Comparison of ENCODE assay signal across 17 cellular contexts in the genomic region with DNA sequence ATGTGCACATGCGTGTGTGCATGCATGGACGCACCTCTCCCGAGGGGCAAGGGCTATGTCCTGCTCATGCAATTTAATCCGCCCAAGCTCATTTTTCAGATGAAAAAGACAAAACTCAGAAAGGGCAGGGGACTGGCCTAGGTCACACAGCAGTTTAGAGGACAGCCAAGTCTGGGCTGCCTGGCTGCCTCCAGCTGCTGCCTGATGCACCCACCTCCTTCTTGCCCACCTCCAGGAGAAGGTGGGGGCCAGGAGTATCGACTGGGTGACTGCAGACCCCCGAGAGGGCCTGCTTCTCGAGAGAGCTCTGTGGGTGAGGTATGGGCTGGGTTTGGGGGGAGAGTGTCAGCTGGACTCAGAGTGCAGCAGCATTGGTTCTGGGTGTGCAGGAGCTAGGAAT.
DNase-seq lines count a peak whose midpoint lies in the region; ATAC-seq, FAIRE-seq and TF ChIP-seq lines count a peak whose summit lies in the region.
"Had no signal": no experiment of that assay in that cellular context is flagged by ENCODE, and none has a peak within 500 bp of the region (broad histone marks: within the 10 kb centered on the region; RNA-seq: fewer than 3 reads in every experiment).

No MANE protein-coding gene starts in this region.

- no peak for TF ChIP-seq POLR2A in sigmoid colon (IDR thresholded peaks at IDR 0.05)

- no peak for FAIRE-seq in kidney (lab: Jason Lieb, UNC)

- peak overlapping the region; percentile 98 for H3K4me2 ChIP-seq in BLaER1
- H3K4me2 ChIP-seq in neuronal stem cell (ENCODE audit: insufficient read depth, low read length, poor library complexity, severe bottlenecking): no peak overlapping the region
- H3K4me2 ChIP-seq: GM23338 had no signal

- no peak for TF ChIP-seq EP300 in sigmoid colon (IDR thresholded peaks at IDR 0.05)

- peak overlapping the region; percentile 30 for H3K27ac Mint-ChIP-seq in activated T-helper 17 cell treated with anti-CD3 and anti-CD28 coated beads, Interleukin-2, amount 50 U/mL, for 72 hours
- H3K27ac Mint-ChIP-seq in stimulated activated naive CD8-positive, alpha-beta T cell treated with anti-CD3 and anti-CD28 coated beads, Interleukin-15, amount 100 ng/mL, for 72 hours: no peak overlapping the region
- H3K27ac Mint-ChIP-seq: activated T-cell treated with anti-CD3 and anti-CD28 coated beads, Interleukin-2, amount 50 U/mL, for 24 hours had no signal

- H4K8ac ChIP-seq in neuronal stem cell (ENCODE audit: low read depth, low read length): no peak overlapping the region

- intact Hi-C loops in kidney (cut with DNase I) (no loop called here), sigmoid colon (cut with DNase I) (loop anchor here (10.0 kb wide), 2 partner anchors 407 to 617 kb away; no protein-coding TSS in a partner anchor)

- no peaks in the 10 kb centered on the region for H3K27me3 Mint-ChIP-seq in activated T-helper 17 cell treated with anti-CD3 and anti-CD28 coated beads, Interleukin-2, amount 50 U/mL, for 72 hours
- no peaks in the 10 kb centered on the region for H3K27me3 Mint-ChIP-seq in stimulated activated naive CD8-positive, alpha-beta T cell treated with anti-CD3 and anti-CD28 coated beads, Interleukin-15, amount 100 ng/mL, for 72 hours
- H3K27me3 Mint-ChIP-seq: activated T-cell treated with anti-CD3 and anti-CD28 coated beads, Interleukin-2, amount 50 U/mL, for 24 hours had no signal

- no peak overlapping the region for H3K4ac ChIP-seq in neuronal stem cell (ENCODE audit: low read length)

- H2BK120ac ChIP-seq in neuronal stem cell (ENCODE audit: low read depth, low read length): no peak overlapping the region

- H2BK15ac ChIP-seq in neuronal stem cell (ENCODE audit: low read length): no peak overlapping the region

- no peak overlapping the region for H3K23ac ChIP-seq in neuronal stem cell (ENCODE audit: low read depth, low read length, poor library complexity)

- H2AFZ ChIP-seq in neuronal stem cell (ENCODE audit: low read length): no peak overlapping the region
- H2AFZ ChIP-seq: GM23338 had no signal

- no peak overlapping the region for H3K18ac ChIP-seq in neuronal stem cell (ENCODE audit: low read length)

- no peaks in the 10 kb centered on the region for H3K9me3 Mint-ChIP-seq in activated T-helper 17 cell treated with anti-CD3 and anti-CD28 coated beads, Interleukin-2, amount 50 U/mL, for 72 hours
- no peaks in the 10 kb centered on the region for H3K9me3 Mint-ChIP-seq in stimulated activated naive CD8-positive, alpha-beta T cell treated with anti-CD3 and anti-CD28 coated beads, Interleukin-15, amount 100 ng/mL, for 72 hours
- H3K9me3 Mint-ChIP-seq: activated T-cell treated with anti-CD3 and anti-CD28 coated beads, Interleukin-2, amount 50 U/mL, for 24 hours; GM23338 had no signal

- H3K27ac ChIP-seq in BLaER1: no peak overlapping the region
- peak overlapping the region; percentile 78 to 95 for H3K27ac ChIP-seq in kidney (ENCODE audit: low read depth in 2 of 2, low read length in 2 of 2)
- peak overlapping the region; percentile 66 to 82 (median 73) for H3K27ac ChIP-seq in sigmoid colon
- no peak overlapping the region for H3K27ac ChIP-seq in neuronal stem cell (replicated peaks; ENCODE audit: low read length)

- H4K20me1 ChIP-seq in BLaER1: peaks cover 100% of the 10 kb centered on the region

- no peak overlapping the region for H3K9ac ChIP-seq in BLaER1
- peak overlapping the region in 1 of 2 donors; percentile 70 for H3K9ac ChIP-seq in kidney (ENCODE audit: low read length in 2 of 2)
- no peak overlapping the region for H3K9ac ChIP-seq in neuronal stem cell (ENCODE audit: low read depth, low read length, poor library complexity)

- no peak overlapping the region for H2BK5ac ChIP-seq in neuronal stem cell (ENCODE audit: low read length)

- DNase-seq in kidney (peak; percentile 58), sigmoid colon (no peak), ecto neural progenitor cell (ENCODE audit: low spot score) (no peak), neuronal stem cell (ENCODE audit: low spot score) (no peak)
- DNase-seq in effector CD4-positive, alpha-beta T cell: no peak
- DNase-seq in stimulated activated naive CD8-positive, alpha-beta T cell treated with anti-CD3 and anti-CD28 coated beads, Interleukin-15, amount 100 ng/mL, for 72 hours: no peak
- DNase-seq: activated CD4-positive, alpha-beta T cell treated with anti-CD3 and anti-CD28 coated beads, Interleukin-2, amount 50 U/mL, for 1 hour; activated T-cell treated with anti-CD3 and anti-CD28 coated beads, Interleukin-2, amount 50 U/mL, for 24 hours; head of caudate nucleus; NCI-H1930; NCI-H524 treated with DMSO at 0.1 percent for 48 hours; retina; stimulated activated CD4-positive, alpha-beta T cell treated with anti-CD3 and anti-CD28 coated beads, Interleukin-2, amount 100 ng/mL, for 24 hours; tibial artery had no signal

- H3K4me1 ChIP-seq in BLaER1 (peaks cover 100% of the 10 kb centered on the region), kidney (ENCODE audit: control insufficient read depth in 1 of 2, insufficient read depth in 1 of 2, low read depth in 1 of 2, low read length in 2 of 2) (peaks cover 86 to 98% of the 10 kb centered on the region in 2 donors), sigmoid colon (peaks cover 0 to 100% (median 100%) of the 10 kb centered on the region in 4 donors), neuronal stem cell (ENCODE audit: control insufficient read depth in 2 of 2, insufficient read depth in 1 of 2, low read depth in 1 of 2, low read length in 2 of 2) (peaks cover 65 to 86% of the 10 kb centered on the region in 2 donors)

- H3K14ac ChIP-seq in neuronal stem cell (ENCODE audit: low read length): no peak overlapping the region

- no peak for ATAC-seq in activated T-helper 17 cell treated with anti-CD3 and anti-CD28 coated beads, Interleukin-2, amount 50 U/mL, for 72 hours (replicated peaks)
- ATAC-seq in stimulated activated naive CD8-positive, alpha-beta T cell treated with anti-CD3 and anti-CD28 coated beads, Interleukin-15, amount 100 ng/mL, for 72 hours: no peak
- ATAC-seq: GM23338 had no signal

- H3K9me3 ChIP-seq in BLaER1: no peaks in the 10 kb centered on the region
- H3K9me3 ChIP-seq in kidney (ENCODE audit: control insufficient read depth in 1 of 2, low read length in 2 of 2): no peaks in the 10 kb centered on the region
- H3K9me3 ChIP-seq in sigmoid colon: no peaks in the 10 kb centered on the region
- no peaks in the 10 kb centered on the region for H3K9me3 ChIP-seq in neuronal stem cell (replicated peaks in 1 of 2; ENCODE audit: control insufficient read depth in 2 of 2, insufficient read depth in 1 of 2, low read depth in 1 of 2, low read length in 2 of 2)
- H3K9me3 ChIP-seq: tibial artery had no signal

- peaks cover 4% of the 10 kb centered on the region for H3K36me3 Mint-ChIP-seq in activated T-helper 17 cell treated with anti-CD3 and anti-CD28 coated beads, Interleukin-2, amount 50 U/mL, for 72 hours (ENCODE audit: low read depth)

- H4K91ac ChIP-seq in neuronal stem cell (ENCODE audit: low read depth, low read length, poor library complexity): no peak overlapping the region

- no peaks in the 10 kb centered on the region for H3K4me1 Mint-ChIP-seq in activated T-helper 17 cell treated with anti-CD3 and anti-CD28 coated beads, Interleukin-2, amount 50 U/mL, for 72 hours
- H3K4me1 Mint-ChIP-seq in stimulated activated naive CD8-positive, alpha-beta T cell treated with anti-CD3 and anti-CD28 coated beads, Interleukin-15, amount 100 ng/mL, for 72 hours: no peaks in the 10 kb centered on the region

- 88 to 91% methylated on average over 7 of the region's 7 CpGs for WGBS in sigmoid colon, 2 donors
- WGBS in neuronal stem cell (ENCODE audit: extremely low coverage in 2 of 2, insufficient read length in 2 of 2, insufficient replicate concordance in 1 of 2), 2 donors: no CpG with 5 or more reads among the region's 7 CpGs

- TF ChIP-seq CTCF in kidney (IDR thresholded peaks at IDR 0.05; ENCODE audit: borderline replicate concordance, extremely low read depth, insufficient read depth): no peak
- TF ChIP-seq CTCF in sigmoid colon (IDR thresholded peaks at IDR 0.05): no peak

- H3K27me3 ChIP-seq in BLaER1 (no peaks in the 10 kb centered on the region), sigmoid colon (no peaks in the 10 kb centered on the region), neuronal stem cell (ENCODE audit: control insufficient read depth in 3 of 3, insufficient read depth in 3 of 3, low read depth in 1 of 3, low read length in 3 of 3) (no peaks in the 10 kb centered on the region)
- H3K27me3 ChIP-seq: tibial artery had no signal

- H3K4me3 Mint-ChIP-seq in activated T-helper 17 cell treated with anti-CD3 and anti-CD28 coated beads, Interleukin-2, amount 50 U/mL, for 72 hours: no peak overlapping the region
- H3K4me3 Mint-ChIP-seq in stimulated activated naive CD8-positive, alpha-beta T cell treated with anti-CD3 and anti-CD28 coated beads, Interleukin-15, amount 100 ng/mL, for 72 hours: no peak overlapping the region
- H3K4me3 Mint-ChIP-seq: activated T-cell treated with anti-CD3 and anti-CD28 coated beads, Interleukin-2, amount 50 U/mL, for 24 hours; GM23338 had no signal

- peaks cover 10% of the 10 kb centered on the region for H3K79me1 ChIP-seq in neuronal stem cell (ENCODE audit: low read depth, low read length)

- H2BK12ac ChIP-seq in neuronal stem cell (ENCODE audit: low read length): no peak overlapping the region

- no peak overlapping the region for H2AK5ac ChIP-seq in neuronal stem cell (ENCODE audit: low read depth, low read length)

- H3K36me3 ChIP-seq in BLaER1: peaks cover 53% of the 10 kb centered on the region
- no peaks in the 10 kb centered on the region for H3K36me3 ChIP-seq in kidney (ENCODE audit: control insufficient read depth in 1 of 2, insufficient read depth in 2 of 2, low read length in 2 of 2)
- peaks cover 0 to 2% (median under 1%) of the 10 kb centered on the region in 4 donors for H3K36me3 ChIP-seq in sigmoid colon
- peaks cover 4 to 15% of the 10 kb centered on the region in 2 donors for H3K36me3 ChIP-seq in neuronal stem cell (replicated peaks in 1 of 2; ENCODE audit: control insufficient read depth in 2 of 2, insufficient read depth in 2 of 2, low read length in 2 of 2)

- H3K4me3 ChIP-seq in BLaER1 (no peak overlapping the region), kidney (ENCODE audit: low read length in 2 of 2) (no peak overlapping the region), sigmoid colon (no peak overlapping the region), neuronal stem cell (ENCODE audit: low read length in 2 of 2) (no peak overlapping the region)
- H3K4me3 ChIP-seq: GM23338, tibial artery had no signal

Comparison
In these comparisons a context has a peak if more than half of its experiments do, and no peak if none do; other contexts are left out.
1. H3K27ac ChIP-seq: peak in kidney (2 of 2) and sigmoid colon (4 of 4); none in BLaER1 (single experiment) and neuronal stem cell (single experiment).